In the genomic region with DNA sequence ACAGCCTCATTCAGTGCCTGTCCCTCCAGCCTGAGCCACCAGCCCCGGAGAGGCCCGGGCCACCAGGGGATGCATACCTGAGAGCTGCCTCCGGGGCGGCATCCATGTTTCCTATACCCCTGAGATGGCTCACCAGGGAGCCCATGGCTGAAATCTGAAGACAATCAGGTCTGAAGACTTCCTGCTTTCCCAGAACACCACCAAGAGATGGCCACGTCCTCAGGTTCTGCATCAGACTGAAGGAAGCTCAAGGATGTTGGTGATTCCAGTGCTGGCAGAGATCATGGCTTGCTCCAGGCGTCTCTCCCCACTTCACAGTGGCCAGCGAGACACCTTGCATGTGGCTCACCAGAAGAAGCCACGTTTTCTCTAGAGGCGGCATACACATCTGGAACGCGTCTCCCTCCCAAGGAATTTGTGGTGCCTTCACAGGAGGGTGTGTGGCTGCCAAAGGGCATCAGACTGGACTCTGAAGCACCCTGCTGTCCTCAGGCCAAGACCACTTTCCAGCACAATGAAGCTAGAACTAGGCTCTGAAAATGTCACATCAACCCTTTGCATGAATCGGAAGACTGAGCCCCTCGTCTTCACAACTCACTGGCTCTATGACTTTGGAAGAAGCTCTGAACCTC, we compare ENCODE assay signal across 18 cellular contexts.
DNase-seq lines count a peak whose midpoint lies in the region; ATAC-seq, FAIRE-seq and TF ChIP-seq lines count a peak whose summit lies in the region.
"Had no signal": no experiment of that assay in that cellular context is flagged by ENCODE, and none has a peak within 500 bp of the region (broad histone marks: within the 10 kb centered on the region; RNA-seq: fewer than 3 reads in every experiment).

No MANE protein-coding gene starts in this region.

- H4K8ac ChIP-seq in H1 (ENCODE audit: extremely low read depth, insufficient read depth, low read length), result no peak overlapping the region

- peaks cover 5% of the 10 kb centered on the region for H3K4me1 Mint-ChIP-seq in neural progenitor cell
- H3K4me1 Mint-ChIP-seq: immature natural killer cell had no signal

- TF ChIP-seq EP300 in H1 (IDR thresholded peaks at IDR 0.05; ENCODE audit: borderline replicate concordance in 1 of 2, low read depth in 2 of 2, low read length in 2 of 2), result no peak
- TF ChIP-seq EP300 in transverse colon (IDR thresholded peaks at IDR 0.05; ENCODE audit: low read depth), result no peak

- H3K9me3 ChIP-seq in HCT116 (ENCODE audit: control insufficient read depth in 1 of 2, insufficient read depth in 1 of 2, low read depth in 1 of 2, low read length in 2 of 2) (no peaks in the 10 kb centered on the region), H1 (ENCODE audit: insufficient read depth in 2 of 2, low read depth in 1 of 2, low read length in 1 of 2) (no peaks in the 10 kb centered on the region; a peak in 1 of 4 replicates), neural progenitor cell (ENCODE audit: low read depth) (no peaks in the 10 kb centered on the region), transverse colon (no peaks in the 10 kb centered on the region)

- in situ Hi-C loops in transverse colon (cut with MboI; ENCODE audit: low pct_ligation_motif_present in 1 of 4, low pct_unique_long_range_greater_than_20kb in 1 of 4, low sequenced_read_pairs in 3 of 4), result no loop called here

- H2AFZ ChIP-seq in HCT116 (ENCODE audit: low read depth, low read length, poor library complexity, severe bottlenecking), result no peak overlapping the region
- H2AFZ ChIP-seq in H1 (ENCODE audit: low read length), result no peak overlapping the region
- H2AFZ ChIP-seq in neural progenitor cell (replicated peaks), result no peak overlapping the region

- no peaks in the 10 kb centered on the region for H3K79me2 ChIP-seq in HCT116 (ENCODE audit: insufficient read depth, low read length)
- H3K79me2 ChIP-seq in H1 (ENCODE audit: control insufficient read depth in 1 of 2, insufficient read depth in 2 of 2, low read length in 2 of 2), result no peaks in the 10 kb centered on the region
- no peaks in the 10 kb centered on the region for H3K79me2 ChIP-seq in neural progenitor cell (ENCODE audit: low read depth)

- peak; percentile 48; the same call in 1 of the 2 replicates for ATAC-seq in HCT116
- ATAC-seq: SK-N-SH treated with all-trans-retinoic acid at 6 μM for 48 hours had no signal

- H3K9me3 Mint-ChIP-seq in neural progenitor cell, result no peaks in the 10 kb centered on the region
- H3K9me3 Mint-ChIP-seq: activated naive CD4-positive, alpha-beta T cell treated with anti-CD3 and anti-CD28 coated beads for 36 hours; HFFc6; immature natural killer cell had no signal

- H3K9me2 ChIP-seq in HCT116 (ENCODE audit: insufficient read depth), result no peaks in the 10 kb centered on the region

- H2BK12ac ChIP-seq in H1 (ENCODE audit: low read depth, low read length), result peak overlapping the region; percentile 0; the same call in 1 of the 2 replicates

- no TSS peak for BruUV-seq in HCT116 (replicated peaks; lab: Mats Ljungman, UMichigan)

- H3F3A ChIP-seq in neural progenitor cell (ENCODE audit: low read depth), result peaks cover 6% of the 10 kb centered on the region

- WGBS in H1 (ENCODE audit: extremely low coverage in 1 of 2, insufficient coverage in 1 of 2, insufficient read length in 1 of 2, insufficient replicate concordance in 2 of 2, low coverage in 1 of 2, low lambda C conversion rate in 2 of 2, missing lambda C conversion rate in 1 of 2), 2 experiments, result 84% methylated on average over 13 of the region's 13 CpGs; no CpG with 5 or more reads in 1 of the 2 experiments
- WGBS in transverse colon (ENCODE audit: low coverage in 1 of 2), 2 donors, result 82% methylated on average over 13 of the region's 13 CpGs

- no peak overlapping the region for H2AK5ac ChIP-seq in H1 (ENCODE audit: low read depth, low read length)

- TF ChIP-seq RAD21 in HCT116 (IDR thresholded peaks at IDR 0.05; ENCODE audit: low read depth) (no peak), H1 (IDR thresholded peaks at IDR 0.05 in 1 of 2, conservative IDR thresholded peaks at IDR 0.05 in 1 of 2; ENCODE audit: low read depth in 2 of 2, low read length in 2 of 2) (no peak)

- H4K91ac ChIP-seq in H1 (replicated peaks; ENCODE audit: insufficient read length, low read length), result peak overlapping the region; percentile 1

- no peaks in the 10 kb centered on the region for H4K20me1 ChIP-seq in HCT116 (ENCODE audit: insufficient read depth)
- H4K20me1 ChIP-seq in H1 (replicated peaks in 1 of 2; ENCODE audit: control insufficient read depth in 1 of 2, insufficient read depth in 2 of 2, low read length in 2 of 2), result no peaks in the 10 kb centered on the region
- no peaks in the 10 kb centered on the region for H4K20me1 ChIP-seq in neural progenitor cell (ENCODE audit: low read depth)

- H4K5ac ChIP-seq in H1 (ENCODE audit: insufficient read length, low read depth, low read length), result no peak overlapping the region

- no peak overlapping the region for H3K4ac ChIP-seq in H1 (replicated peaks; ENCODE audit: insufficient read length, low read depth, low read length)

- POLR2A ChIA-PET in HCT116 (lab: Charles Lee), result no interaction called here
- POLR2A ChIA-PET in H1 (lab: Charles Lee; ENCODE audit: partially characterized antibody), result interaction anchor here (1.2 kb wide), 1 partner anchor 170 kb away, joined by 3 read pairs; a partner anchor contains a TSS

- no peak overlapping the region for H2BK120ac ChIP-seq in H1 (replicated peaks; ENCODE audit: low read depth, low read length)

- no peaks in the 10 kb centered on the region for H3K27me3 Mint-ChIP-seq in neural progenitor cell (ENCODE audit: insufficient read depth, low read depth)

- no peak overlapping the region for H2BK20ac ChIP-seq in H1 (ENCODE audit: low read length)

- CTCF ChIA-PET in HCT116 (lab: Charles Lee) (no interaction called here), H1 (lab: Charles Lee; ENCODE audit: partially characterized antibody) (interaction anchor here (0.7 to 1.8 kb wide), 5 partner anchors 9 to 277 kb away, joined by 3 to 4 read pairs (median 3); no protein-coding TSS in a partner anchor)

- H3K4me3 Mint-ChIP-seq in neural progenitor cell, result no peak overlapping the region
- H3K4me3 Mint-ChIP-seq: activated naive CD4-positive, alpha-beta T cell treated with anti-CD3 and anti-CD28 coated beads for 36 hours; HFFc6; immature natural killer cell had no signal

- H3K79me1 ChIP-seq in H1 (ENCODE audit: low read depth, low read length), result no peaks in the 10 kb centered on the region

- peaks cover 31% of the 10 kb centered on the region for H3K27me3 ChIP-seq in HCT116 (ENCODE audit: insufficient read depth, low read length)
- 0 out of 7 replicates have a peak, but pooled peaks cover 0 to 4% (median 0%) of the 10 kb centered on the region in 4 experiments for H3K27me3 ChIP-seq in H1 (replicated peaks in 1 of 4; ENCODE audit: control insufficient read depth in 3 of 4, extremely low read depth in 1 of 4, insufficient read depth in 3 of 4, low read length in 3 of 4)
- peaks cover 48% of the 10 kb centered on the region for H3K27me3 ChIP-seq in neural progenitor cell
- H3K27me3 ChIP-seq in transverse colon, result peaks cover 21% of the 10 kb centered on the region

- TF ChIP-seq CTCF in HCT116 (IDR thresholded peaks at IDR 0.05 in 2 of 3, conservative IDR thresholded peaks at IDR 0.05 in 1 of 3; ENCODE audit: borderline replicate concordance in 1 of 3, insufficient read depth in 1 of 3, low read depth in 2 of 3, low read length in 2 of 3) (no peak), H1 (IDR thresholded peaks at IDR 0.05; ENCODE audit: control extremely low read depth in 1 of 3, insufficient read depth in 1 of 3, low read depth in 1 of 3, low read length in 3 of 3) (peak in 2 of 3 experiments; percentile 24 to 25; a peak in 2 of 4 replicates), neural progenitor cell (IDR thresholded peaks at IDR 0.05) (no peak), transverse colon (IDR thresholded peaks at IDR 0.05) (no peak)

- H3K9ac ChIP-seq in HCT116 (ENCODE audit: low read length), result no peak overlapping the region
- H3K9ac ChIP-seq in H1 (replicated peaks in 1 of 4; ENCODE audit: extremely low read depth in 1 of 4, low read depth in 3 of 4, low read length in 3 of 4), result no peak overlapping the region
- H3K9ac ChIP-seq in neural progenitor cell, result no peak overlapping the region

- no peak overlapping the region for H3K23ac ChIP-seq in H1 (ENCODE audit: insufficient read length)

- H3K56ac ChIP-seq in H1 (replicated peaks; ENCODE audit: insufficient read length, low read depth, low read length), result no peak overlapping the region

- H3K4me3 ChIP-seq in HCT116 (replicated peaks in 1 of 2; ENCODE audit: low read depth in 1 of 2, low read length in 2 of 2) (no peak overlapping the region), H1 (ENCODE audit: extremely low read depth in 1 of 4, insufficient read depth in 2 of 4, low read depth in 3 of 4, low read length in 4 of 4) (no peak overlapping the region), neural progenitor cell (no peak overlapping the region), transverse colon (no peak overlapping the region)

- RAD21 ChIA-PET in HCT116 (lab: Charles Lee; ENCODE audit: low non-redundant PET in 1 of 2, low total read pairs in 2 of 2, uncharacterized antibody in 2 of 2, unreplicated experiment in 2 of 2), result no interaction called here

- H3K18ac ChIP-seq in H1 (ENCODE audit: extremely low read depth, low read length), result no peak overlapping the region

- H3K27ac Mint-ChIP-seq in neural progenitor cell, result no peak overlapping the region
- H3K27ac Mint-ChIP-seq: activated naive CD4-positive, alpha-beta T cell treated with anti-CD3 and anti-CD28 coated beads for 36 hours; HFFc6; immature natural killer cell had no signal

- H3K4me2 ChIP-seq in HCT116 (ENCODE audit: low read length) (no peak overlapping the region), H1 (ENCODE audit: insufficient read depth in 1 of 2, low read depth in 2 of 2, low read length in 2 of 2) (no peak overlapping the region), neural progenitor cell (no peak overlapping the region)

- H3K4me1 ChIP-seq in HCT116 (ENCODE audit: control insufficient read depth in 1 of 2, insufficient read depth in 2 of 2, low read length in 2 of 2) (no peaks in the 10 kb centered on the region), H1 (replicated peaks in 1 of 4; ENCODE audit: control insufficient read depth in 3 of 4, insufficient read depth in 4 of 4, low read length in 3 of 4) (peaks cover 0 to 8% (median 0%) of the 10 kb centered on the region in 4 experiments; a peak in 4 of 7 replicates), neural progenitor cell (peaks cover 16% of the 10 kb centered on the region), transverse colon (no peaks in the 10 kb centered on the region)

- DNase-seq in ELF-1 (ENCODE audit: low read depth, low spot score) (peak; percentile 32), HCT116 (ENCODE audit: low read depth, low spot score) (no peak), H1 (ENCODE audit: low read depth in 1 of 2, low spot score in 2 of 2) (peak in 1 of 2 experiments; percentile 64), neural progenitor cell (ENCODE audit: low spot score) (peak; percentile 21), NOMO-1 treated with DMSO at 0.1 percent for 48 hours (lab: John Stamatoyannopoulos, UW; ENCODE audit: unreplicated experiment) (no peak), transverse colon (no peak), COLO668 (lab: John Stamatoyannopoulos, UW; ENCODE audit: unreplicated experiment) (no peak)
- no peak for DNase-seq in stimulated activated CD4-positive, alpha-beta T cell treated with anti-CD3 and anti-CD28 coated beads, Interleukin-1b, Interleukin-23, amount 100 ng/mL, for 48 hours
- DNase-seq: activated naive CD4-positive, alpha-beta T cell treated with anti-CD3 and anti-CD28 coated beads for 36 hours; foreskin melanocyte; HFFc6; immature natural killer cell; NCI-H1436 treated with DMSO at 0.1 percent for 48 hours; NCI-H446; occipital lobe had no signal

- no peaks in the 10 kb centered on the region for H3K36me3 Mint-ChIP-seq in neural progenitor cell
- H3K36me3 Mint-ChIP-seq: immature natural killer cell had no signal

- H2BK15ac ChIP-seq in H1 (ENCODE audit: low read length), result 0 out of 2 replicates have a peak overlapping the region, but pooled peaks have one; percentile 5

- no peak for TF ChIP-seq POLR2A in HCT116 (IDR thresholded peaks at IDR 0.05; ENCODE audit: borderline replicate concordance, extremely low read depth, insufficient read depth, insufficient read length)
- TF ChIP-seq POLR2A in H1 (IDR thresholded peaks at IDR 0.05; ENCODE audit: control extremely low read depth in 1 of 2, low read depth in 2 of 2, low read length in 2 of 2), result no peak
- no peak for TF ChIP-seq POLR2A in transverse colon (IDR thresholded peaks at IDR 0.05)

- H3K14ac ChIP-seq in H1 (ENCODE audit: insufficient read length), result no peak overlapping the region

- no peaks in the 10 kb centered on the region for H3K23me2 ChIP-seq in H1 (ENCODE audit: low read depth, low read length)

- no peak overlapping the region for H2BK5ac ChIP-seq in H1 (ENCODE audit: low read depth, low read length)

- FAIRE-seq in H1 (lab: Jason Lieb, UNC), result no peak
- FAIRE-seq: TTC549 had no signal

- H3K36me3 ChIP-seq in HCT116 (ENCODE audit: control insufficient read depth in 1 of 2, insufficient read depth in 2 of 2, low read length in 2 of 2) (no peaks in the 10 kb centered on the region), H1 (ENCODE audit: control insufficient read depth in 2 of 4, insufficient read depth in 4 of 4, low read length in 3 of 4) (no peaks in the 10 kb centered on the region), neural progenitor cell (no peaks in the 10 kb centered on the region), transverse colon (no peaks in the 10 kb centered on the region)

- intact Hi-C loops in HCT116 (cut with micrococcal nuclease), result no loop called here
- intact Hi-C loops in transverse colon (cut with DNase I; ENCODE audit: low total_unique reads), result no loop called here

- H3K27ac ChIP-seq in HCT116 (ENCODE audit: low read depth, low read length) (no peak overlapping the region), H1 (ENCODE audit: low read depth, low read length) (no peak overlapping the region), neural progenitor cell (no peak overlapping the region), transverse colon (no peak overlapping the region)
- H3K27ac ChIP-seq: C4-2B had no signal

Comparison
In these comparisons a context has a peak if more than half of its experiments do, and no peak if none do; other contexts are left out.
1. DNase-seq: peak in ELF-1 (single experiment) and neural progenitor cell (single experiment); none in HCT116 (single experiment), NOMO-1 treated with DMSO at 0.1 percent for 48 hours (single experiment), transverse colon (single experiment), COLO668 (single experiment) and stimulated activated CD4-positive, alpha-beta T cell treated with anti-CD3 and anti-CD28 coated beads, Interleukin-1b, Interleukin-23, amount 100 ng/mL, for 48 hours (single experiment).
2. CTCF ChIP-seq: peak in H1 (2 of 3); none in HCT116 (0 of 3), neural progenitor cell (single experiment) and transverse colon (0 of 5).